Comparison of ENCODE assay signal across 9 cellular contexts in genomic region chr7:43636093-43636492, GRCh38. TPM values are rescaled to one million over a fixed set of nuclear protein-coding genes. Genes with fewer than 3 reads are reported as not detected.
A peak's percentile ranks its signal among the peaks of the same experiment; 100 is the strongest.
DNase-seq lines count a peak whose midpoint lies in the region; ATAC-seq, FAIRE-seq and TF ChIP-seq lines count a peak whose summit lies in the region.
"Had no signal": no experiment of that assay in that cellular context is flagged by ENCODE, and none has a peak within 500 bp of the region (broad histone marks: within the 10 kb centered on the region; RNA-seq: fewer than 3 reads in every experiment).

No MANE protein-coding gene starts in this region.

- no peak for ATAC-seq in CD4-positive, alpha-beta T cell (ENCODE audit: poor library complexity)
- ATAC-seq in lower lobe of right lung (peak; percentile 93 to 95), GM19452 (IDR thresholded peaks at IDR 0.05; ENCODE audit: unreplicated experiment) (no peak), GM21737 (IDR thresholded peaks at IDR 0.05; ENCODE audit: unreplicated experiment) (no peak)

- peaks cover 98% of the 10 kb centered on the region for H3K36me3 Mint-ChIP-seq in CD4-positive, alpha-beta T cell (ENCODE audit: low read depth)

- H3K36me3 ChIP-seq in lower lobe of right lung = peaks cover 49% of the 10 kb centered on the region

- H3K9me3 Mint-ChIP-seq in CD4-positive, alpha-beta T cell = no peaks in the 10 kb centered on the region

- POLR2A ChIA-PET in CD4-positive, alpha-beta T cell (lab: Charles Lee) = interaction anchor here (0.7 to 5.1 kb wide), 2 partner anchors 13 to 62 kb away, joined by 3 to 60 read pairs; no protein-coding TSS in a partner anchor

- H3K4me3 ChIP-seq in astrocyte of the spinal cord (ENCODE audit: low read depth, low read length) (no peak overlapping the region), lower lobe of right lung (no peak overlapping the region)

- peak overlapping the region; percentile 3 for H3K4me3 Mint-ChIP-seq in CD4-positive, alpha-beta T cell

- peak overlapping the region; percentile 87 for H3K27ac Mint-ChIP-seq in CD4-positive, alpha-beta T cell

- CTCF ChIA-PET in CD4-positive, alpha-beta T cell (lab: Charles Lee) = interaction anchor here (2.0 kb wide), 1 partner anchor 53 kb away, joined by 8 read pairs; the partner anchor contains the start of gene STK17A

- no peak for TF ChIP-seq CTCF in CD4-positive, alpha-beta T cell (IDR thresholded peaks at IDR 0.05)
- TF ChIP-seq CTCF in astrocyte of the spinal cord (IDR thresholded peaks at IDR 0.05; ENCODE audit: low read depth, low read length) = no peak
- no peak for TF ChIP-seq CTCF in lower lobe of right lung (IDR thresholded peaks at IDR 0.05)

- H3K4me1 ChIP-seq in lower lobe of right lung = peaks cover 41% of the 10 kb centered on the region

- in situ Hi-C loops in astrocyte of the spinal cord (cut with HindIII; ENCODE audit: low sequenced_read_pairs) = no loop called here

- no peaks in the 10 kb centered on the region for H3K27me3 ChIP-seq in CD4-positive, alpha-beta T cell (ENCODE audit: control insufficient read depth, insufficient read depth, low read length)
- H3K27me3 ChIP-seq in lower lobe of right lung (ENCODE audit: low read depth) = no peaks in the 10 kb centered on the region

- H3K27ac ChIP-seq in CD4-positive, alpha-beta T cell (ENCODE audit: low read depth, low read length) = no peak overlapping the region
- H3K27ac ChIP-seq in lower lobe of right lung = peak overlapping the region; percentile 14

- no peaks in the 10 kb centered on the region for H3K27me3 Mint-ChIP-seq in CD4-positive, alpha-beta T cell

- H3K9me3 ChIP-seq in CD4-positive, alpha-beta T cell (ENCODE audit: control insufficient read depth, low read length) = no peaks in the 10 kb centered on the region
- H3K9me3 ChIP-seq in lower lobe of right lung = no peaks in the 10 kb centered on the region

- intact Hi-C loops in CD4-positive, alpha-beta T cell (cut with DNase I, micrococcal nuclease) = no loop called here
- intact Hi-C loops in lower lobe of right lung (cut with DNase I) = no loop called here

- no peak for FAIRE-seq in RCC 7860 (lab: Jason Lieb, UNC)

- H3K4me1 Mint-ChIP-seq in CD4-positive, alpha-beta T cell (ENCODE audit: low read depth) = peaks cover 96% of the 10 kb centered on the region

- DNase-seq in CD4-positive, alpha-beta T cell = no peak
- DNase-seq in HPDE6-E6E7 (ENCODE audit: extremely low spot score) (peak; percentile 57), astrocyte of the spinal cord (ENCODE audit: low read depth, low spot score) (peak; percentile 69), lower lobe of right lung (peak; percentile 74), cortex of kidney (lab: John Stamatoyannopoulos, UW) (no peak), RCC 7860 (ENCODE audit: low spot score) (no peak)
- DNase-seq: T1000 had no signal

RNA-seq across cellular contexts. Expression of gene STK17A, which starts 53.2 kb away (rescaled TPM):
- total RNA-seq in CD4-positive, alpha-beta T cell = 100 to 1,000 TPM; 213 to 218 TPM
- 27.1 TPM for total RNA-seq in lower lobe of right lung

Comparison
In these comparisons a context has a peak if more than half of its experiments do, and no peak if none do; other contexts are left out.
1. ATAC-seq: peak in lower lobe of right lung (2 of 2); none in CD4-positive, alpha-beta T cell (single experiment), GM19452 (single experiment) and GM21737 (single experiment).
2. DNase-seq: peak in HPDE6-E6E7 (single experiment), astrocyte of the spinal cord (single experiment) and lower lobe of right lung (single experiment); none in CD4-positive, alpha-beta T cell (0 of 10), cortex of kidney (single experiment) and RCC 7860 (single experiment).